ENCODE assay signal across 25 cellular contexts in the genomic region with DNA sequence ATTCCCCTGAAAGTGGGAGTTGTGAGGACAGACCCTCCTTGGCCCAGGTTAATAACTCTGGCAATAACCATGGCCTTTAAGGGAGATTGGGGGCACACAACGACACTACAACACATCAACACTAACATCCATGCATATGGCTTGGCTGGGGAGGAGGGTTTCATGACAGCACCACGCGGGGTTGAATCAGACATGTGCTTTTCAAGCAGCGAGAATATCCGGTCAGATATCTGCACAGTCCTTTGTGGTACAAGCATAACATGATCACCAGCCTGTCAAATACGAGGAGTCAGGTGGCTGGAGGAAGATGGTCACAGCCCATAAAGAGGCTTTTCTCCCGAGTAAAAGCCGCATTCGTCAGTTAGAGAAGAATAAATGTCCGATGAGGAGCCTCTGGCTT. TPM values are rescaled to one million over a fixed set of nuclear protein-coding genes. Genes with fewer than 3 reads are reported as not detected.
"Had no signal": no experiment of that assay in that cellular context is flagged by ENCODE, and none has a peak within 500 bp of the region (broad histone marks: within the 10 kb centered on the region; RNA-seq: fewer than 3 reads in every experiment).

No MANE protein-coding gene starts in this region.

- DNase-seq: activated CD4-positive, CD25-positive, alpha-beta regulatory T cell; activated gamma-delta T cell treated with Interleukin-2 at 50 U/mL for 16 hours; activated naive CD4-positive, alpha-beta T cell treated with anti-CD3 and anti-CD28 coated beads, Interleukin-2, amount 10 ng/mL, durations not matched to agents 7 days and 5 days; activated naive CD8-positive, alpha-beta T cell treated with anti-CD3 and anti-CD28 coated beads for 36 hours; activated T-cell treated with anti-CD3 and anti-CD28 coated beads for 4 hours; activated T-cell treated with anti-CD3 and anti-CD28 coated beads, Interleukin-2, amount 50 U/mL, for 48 hours; brain microvascular endothelial cell; cerebellar nuclear complex; Kasumi-1; NCI-H1092; NCI-H1417; NCI-H2029; NCI-H2107; NCI-H510A treated with DMSO at 0.1 percent for 48 hours; NCI-H69; PC-3; SHP77 treated with DMSO at 0.1 percent for 48 hours; T-cell; T-helper 2 cell; T1000 had no signal

- H3K36me3 ChIP-seq: brain microvascular endothelial cell had no signal

- FAIRE-seq: colon, RCC 7860, TTC549 had no signal

- H3K27ac ChIP-seq: brain microvascular endothelial cell had no signal

- H3K4me3 Mint-ChIP-seq: activated naive CD4-positive, alpha-beta T cell treated with anti-CD3 and anti-CD28 coated beads, Interleukin-2, amount 10 ng/mL, durations not matched to agents 7 days and 5 days; activated naive CD8-positive, alpha-beta T cell treated with anti-CD3 and anti-CD28 coated beads for 36 hours; T-cell had no signal

- ATAC-seq: PC-3, T-cell had no signal

- H3K36me3 Mint-ChIP-seq: activated naive CD4-positive, alpha-beta T cell treated with anti-CD3 and anti-CD28 coated beads, Interleukin-2, amount 10 ng/mL, durations not matched to agents 7 days and 5 days; activated naive CD8-positive, alpha-beta T cell treated with anti-CD3 and anti-CD28 coated beads for 36 hours; T-cell had no signal

- H3K27ac Mint-ChIP-seq: activated naive CD8-positive, alpha-beta T cell treated with anti-CD3 and anti-CD28 coated beads for 36 hours; activated T-helper 2 cell treated with anti-CD3 and anti-CD28 coated beads, Interferon-gamma antibody, Interleukin-2, Interleukin-4, amounts not matched to agents 10 μg/mL and 5 μg/mL and 100 μg/mL, durations not matched to agents 14 hours and 24 hours and 36 hours; T-cell had no signal

RNA-seq across cellular contexts. Expression of gene KLRG2, which starts 13.1 kb away (rescaled TPM):
- total RNA-seq: cardiac septum had no signal

RNA-seq across cellular contexts. Expression of gene CLEC2L, which starts 27.0 kb away (rescaled TPM):
- total RNA-seq: activated naive CD8-positive, alpha-beta T cell treated with anti-CD3 and anti-CD28 coated beads for 36 hours; activated T-helper 2 cell treated with anti-CD3 and anti-CD28 coated beads, Interferon-gamma antibody, Interleukin-2, Interleukin-4, amounts not matched to agents 10 μg/mL and 5 μg/mL and 100 μg/mL, durations not matched to agents 14 hours and 24 hours and 36 hours; cardiac septum; PC-3; T-cell had no signal
